ENCODE assay signal across 32 cellular contexts in genomic region chr16:84233748-84234147, GRCh38. TPM values are rescaled to one million over a fixed set of nuclear protein-coding genes. Genes with fewer than 3 reads are reported as not detected.
"Had no signal": no experiment of that assay in that cellular context is flagged by ENCODE, and none has a peak within 500 bp of the region (broad histone marks: within the 10 kb centered on the region; RNA-seq: fewer than 3 reads in every experiment).

No MANE protein-coding gene starts in this region.

- H3K27ac ChIP-seq: colonic mucosa, epithelial cell of prostate, heart right ventricle, left lung, lower lobe of right lung had no signal

- H3K4me1 ChIP-seq: colonic mucosa, left lung, lower lobe of right lung had no signal

- H3K27ac Mint-ChIP-seq: dendritic cell treated with granulocyte-macrophage colony-stimulating factor and Interleukin-4, amounts not matched to agents 40 ng/mL and 50 ng/mL, for 4 days; endodermal cell; mesothelial cell of epicardium had no signal

- H3K36me3 Mint-ChIP-seq: mesothelial cell of epicardium had no signal

- H3K4me1 Mint-ChIP-seq: endodermal cell had no signal

- H3K9me3 Mint-ChIP-seq: dendritic cell treated with granulocyte-macrophage colony-stimulating factor and Interleukin-4, amounts not matched to agents 40 ng/mL and 50 ng/mL, for 4 days; effector memory CD8-positive, alpha-beta T cell; endodermal cell; mesothelial cell of epicardium had no signal

- H3K4me3 Mint-ChIP-seq: dendritic cell treated with granulocyte-macrophage colony-stimulating factor and Interleukin-4, amounts not matched to agents 40 ng/mL and 50 ng/mL, for 4 days; effector memory CD8-positive, alpha-beta T cell; endodermal cell; mesothelial cell of epicardium had no signal

- H3K9me3 ChIP-seq: colonic mucosa, esophagus squamous epithelium, gastrocnemius medialis, heart right ventricle, left lung, lower lobe of right lung, mucosa of descending colon had no signal

- DNase-seq: colonic mucosa; cortex of kidney; effector CD8-positive, alpha-beta T cell; effector memory CD8-positive, alpha-beta T cell; endodermal cell; erythroblast; esophagus squamous epithelium; foreskin fibroblast; foreskin melanocyte; gastrocnemius medialis; glutamatergic neuron; head of caudate nucleus; heart right ventricle; hippocampal formation; left cardiac atrium; left lung; left ventricle myocardium superior; lower lobe of right lung; mesenchymal stem cell; mucosa of descending colon had no signal

- H3K4me3 ChIP-seq: colonic mucosa, esophagus squamous epithelium, heart right ventricle, left lung, lower lobe of right lung, mucosa of descending colon had no signal

- ATAC-seq: effector memory CD8-positive, alpha-beta T cell; esophagus mucosa; left cardiac atrium; left lung; left ventricle myocardium superior; lower lobe of right lung had no signal

- H3K36me3 ChIP-seq: colonic mucosa, esophagus squamous epithelium, gastrocnemius medialis, heart right ventricle, left lung, lower lobe of right lung had no signal

- H3K27me3 ChIP-seq: colonic mucosa, esophagus squamous epithelium had no signal

RNA-seq across cellular contexts. Expression of gene KCNG4, which starts 6.1 kb away (rescaled TPM):
- total RNA-seq: colonic mucosa, dermis microvascular lymphatic vessel endothelial cell, endodermal cell, esophagus mucosa, esophagus squamous epithelium, gastrocnemius medialis, glomerular endothelial cell, heart right ventricle, kidney epithelial cell, left cardiac atrium, left lung, left ventricle myocardium superior, lower leg skin, lower lobe of right lung, lung microvascular endothelial cell, mesenteric fat pad, mesothelial cell of epicardium, mucosa of descending colon had no signal
- polyA plus RNA-seq: heart right ventricle, keratinocyte had no signal

RNA-seq across cellular contexts. Expression of gene ADAD2, which starts 42.8 kb away (rescaled TPM):
- total RNA-seq: colonic mucosa, dermis microvascular lymphatic vessel endothelial cell, endodermal cell, gastrocnemius medialis, kidney epithelial cell, left ventricle myocardium superior, lower lobe of right lung, lung microvascular endothelial cell, mesenteric fat pad, mesothelial cell of epicardium, myocyte had no signal
- polyA plus RNA-seq: keratinocyte had no signal
